16 cellular contexts compared by ENCODE assay signal in genomic region chr2:239767016-239767905, GRCh38.
"Had no signal": no experiment of that assay in that cellular context is flagged by ENCODE, and none has a peak within 500 bp of the region (broad histone marks: within the 10 kb centered on the region; RNA-seq: fewer than 3 reads in every experiment).

No MANE protein-coding gene starts in this region.

- H3K4me2 ChIP-seq: neural progenitor cell had no signal

- H3K27me3 ChIP-seq: ascending aorta, neural progenitor cell, pancreas had no signal

- H3K27ac ChIP-seq: ascending aorta, breast epithelium, neural progenitor cell, pancreas, skin epidermis had no signal

- H3K36me3 ChIP-seq: ascending aorta, breast epithelium, neural progenitor cell, pancreas had no signal

- DNase-seq: activated CD4-positive, alpha-beta memory T cell treated with anti-CD3 and anti-CD28 coated beads, Interleukin-2, amount 10 ng/mL, durations not matched to agents 7 days and 5 days; activated CD4-positive, alpha-beta T cell treated with anti-CD3 and anti-CD28 coated beads for 4 hours; activated gamma-delta T cell treated with Interleukin-2 at 50 U/mL for 16 hours; activated T-cell treated with anti-CD3 and anti-CD28 coated beads, Interleukin-2, amount 50 U/mL, for 48 hours; endodermal cell; left cardiac atrium; naive B cell; stimulated activated CD4-positive, alpha-beta T cell treated with anti-CD3 and anti-CD28 coated beads, Interleukin-4, amount 100 ng/mL, for 24 hours; stimulated activated naive CD4-positive, alpha-beta T cell; T-helper 17 cell; trophoblast cell had no signal

- H3K4me3 ChIP-seq: ascending aorta, breast epithelium, neural progenitor cell, pancreas, skin epidermis had no signal

- H3K4me1 ChIP-seq: breast epithelium, neural progenitor cell, pancreas had no signal

- H2AFZ ChIP-seq: neural progenitor cell had no signal

- H3K9me3 ChIP-seq: pancreas had no signal

- H3K9ac ChIP-seq: neural progenitor cell had no signal
